In genomic region chr3:61890167-61890566, GRCh38 we compare ENCODE assay signal across 23 cellular contexts.
"Had no signal": no experiment of that assay in that cellular context is flagged by ENCODE, and none has a peak within 500 bp of the region (broad histone marks: within the 10 kb centered on the region; RNA-seq: fewer than 3 reads in every experiment).

No MANE protein-coding gene starts in this region.

- H3K27me3 ChIP-seq: body of pancreas, dorsolateral prefrontal cortex, tibial artery had no signal

- H3K27ac ChIP-seq: body of pancreas, dorsolateral prefrontal cortex, foreskin keratinocyte, lower lobe of right lung, skin epidermis, tibial artery had no signal

- DNase-seq: activated CD4-positive, alpha-beta T cell treated with anti-CD3 and anti-CD28 coated beads, Interleukin-2, amount 10 ng/mL, durations not matched to agents 7 days and 5 days; activated CD4-positive, CD25-positive, alpha-beta regulatory T cell; activated CD8-positive, alpha-beta memory T cell treated with anti-CD3 and anti-CD28 coated beads, Interleukin-2, amount 50 U/mL, for 4 hours; activated CD8-positive, alpha-beta T cell treated with anti-CD3 and anti-CD28 coated beads, Interleukin-2, amount 10 ng/mL, durations not matched to agents 7 days and 5 days; activated naive CD4-positive, alpha-beta T cell treated with anti-CD3 and anti-CD28 coated beads for 36 hours; activated T-cell treated with anti-CD3 and anti-CD28 coated beads, Interleukin-2, amount 50 U/mL, for 4 hours; body of pancreas; caudate nucleus; dorsolateral prefrontal cortex; glutamatergic neuron; hippocampal formation; left colon; lower lobe of right lung; natural killer cell; nucleus accumbens; right cardiac atrium; stimulated activated naive CD8-positive, alpha-beta T cell treated with anti-CD3 and anti-CD28 coated beads, Interleukin-15, Interleukin-2, amounts not matched to agents 100 U/mL and 50 U/mL, for 24 hours; substantia nigra; tibial artery had no signal

- ATAC-seq: activated CD8-positive, alpha-beta T cell treated with anti-CD3 and anti-CD28 coated beads, Interleukin-2, amount 10 ng/mL, durations not matched to agents 7 days and 5 days; activated T-cell treated with anti-CD3 and anti-CD28 coated beads, Interleukin-2, amount 50 U/mL, for 4 hours; body of pancreas; foreskin keratinocyte; left colon; lower lobe of right lung; natural killer cell; right cardiac atrium; stimulated activated naive CD8-positive, alpha-beta T cell treated with anti-CD3 and anti-CD28 coated beads, Interleukin-15, Interleukin-2, amounts not matched to agents 100 U/mL and 50 U/mL, for 24 hours had no signal

- FAIRE-seq: islet of Langerhans, urothelium cell line had no signal

- H3K9me3 ChIP-seq: body of pancreas, lower lobe of right lung, tibial artery had no signal

- H3K36me3 ChIP-seq: lower lobe of right lung, tibial artery had no signal

- H3K4me3 ChIP-seq: body of pancreas, dorsolateral prefrontal cortex, lower lobe of right lung, skin epidermis, tibial artery had no signal
